In genomic region chr4:77930876-77931275, GRCh38 we compare ENCODE assay signal across 20 cellular contexts.
"Had no signal": no experiment of that assay in that cellular context is flagged by ENCODE, and none has a peak within 500 bp of the region (broad histone marks: within the 10 kb centered on the region; RNA-seq: fewer than 3 reads in every experiment).

No MANE protein-coding gene starts in this region.

- H3K27me3 ChIP-seq: brain microvascular endothelial cell, esophagus squamous epithelium, left lung, suprapubic skin, transverse colon, vagina had no signal

- H3K27me3 Mint-ChIP-seq: activated B cell treated with CpG ODN at 0.5 μM for 24 hours; activated CD4-positive, alpha-beta memory T cell treated with anti-CD3 and anti-CD28 coated beads for 36 hours; activated naive CD8-positive, alpha-beta T cell treated with anti-CD3 and anti-CD28 coated beads for 36 hours; stimulated activated naive CD8-positive, alpha-beta T cell treated with anti-CD3 and anti-CD28 coated beads, Interleukin-15, amount 100 ng/mL, for 72 hours had no signal

- H3K9me3 Mint-ChIP-seq: activated B cell treated with CpG ODN at 0.5 μM for 24 hours; activated CD4-positive, alpha-beta memory T cell treated with anti-CD3 and anti-CD28 coated beads for 36 hours had no signal

- H3K4me3 ChIP-seq: coronary artery, esophagus squamous epithelium, left lung, suprapubic skin, transverse colon, vagina had no signal

- H3K27ac ChIP-seq: brain microvascular endothelial cell, coronary artery, left lung, suprapubic skin, transverse colon, vagina had no signal

- ATAC-seq: left lung; stimulated activated naive CD8-positive, alpha-beta T cell treated with anti-CD3 and anti-CD28 coated beads, Interleukin-15, amount 100 ng/mL, for 72 hours had no signal

- H3K4me1 ChIP-seq: left lung had no signal

- H3K9me3 ChIP-seq: esophagus squamous epithelium, suprapubic skin, transverse colon, vagina had no signal

- DNase-seq: activated B cell treated with CpG ODN at 0.5 μM for 24 hours; activated CD4-positive, alpha-beta memory T cell treated with anti-CD3 and anti-CD28 coated beads for 36 hours; activated CD4-positive, alpha-beta T cell treated with anti-CD3 and anti-CD28 coated beads for 4 hours; activated naive CD4-positive, alpha-beta T cell; activated naive CD8-positive, alpha-beta T cell treated with anti-CD3 and anti-CD28 coated beads for 36 hours; activated T-cell treated with anti-CD3 and anti-CD28 coated beads for 4 hours; esophagus squamous epithelium; hippocampal formation; islet precursor cell; left lung; occipital lobe; retina; stimulated activated CD4-positive, alpha-beta T cell treated with anti-CD3 and anti-CD28 coated beads, Interleukin-2, amount 100 ng/mL, for 24 hours; stimulated activated naive CD8-positive, alpha-beta T cell treated with anti-CD3 and anti-CD28 coated beads, Interleukin-15, amount 100 ng/mL, for 72 hours; transverse colon had no signal

- H3K36me3 ChIP-seq: brain microvascular endothelial cell, transverse colon, vagina had no signal

- H3K4me1 Mint-ChIP-seq: activated B cell treated with CpG ODN at 0.5 μM for 24 hours; stimulated activated naive CD8-positive, alpha-beta T cell treated with anti-CD3 and anti-CD28 coated beads, Interleukin-15, amount 100 ng/mL, for 72 hours had no signal

- H3K4me3 Mint-ChIP-seq: activated B cell treated with CpG ODN at 0.5 μM for 24 hours; activated CD4-positive, alpha-beta memory T cell treated with anti-CD3 and anti-CD28 coated beads for 36 hours; activated naive CD8-positive, alpha-beta T cell treated with anti-CD3 and anti-CD28 coated beads for 36 hours; stimulated activated naive CD8-positive, alpha-beta T cell treated with anti-CD3 and anti-CD28 coated beads, Interleukin-15, amount 100 ng/mL, for 72 hours; T-helper 1 cell treated with Interleukin-12 subunit alpha and Interleukin-12 subunit beta and Interleukin-4 antibody, amounts not matched to agents 30 μg/mL and 1 μg/mL, for 36 hours had no signal

- H3K27ac Mint-ChIP-seq: activated B cell treated with CpG ODN at 0.5 μM for 24 hours; activated CD4-positive, alpha-beta memory T cell treated with anti-CD3 and anti-CD28 coated beads for 36 hours; activated naive CD8-positive, alpha-beta T cell treated with anti-CD3 and anti-CD28 coated beads for 36 hours; stimulated activated naive CD8-positive, alpha-beta T cell treated with anti-CD3 and anti-CD28 coated beads, Interleukin-15, amount 100 ng/mL, for 72 hours; T-helper 1 cell treated with Interleukin-12 subunit alpha and Interleukin-12 subunit beta and Interleukin-4 antibody, amounts not matched to agents 30 μg/mL and 1 μg/mL, for 36 hours had no signal
